Comparison of ENCODE assay signal across 9 cellular contexts in genomic region chr7:108094933-108095710, GRCh38. TPM values are rescaled to one million over a fixed set of nuclear protein-coding genes. Genes with fewer than 3 reads are reported as not detected.
A peak's percentile ranks its signal among the peaks of the same experiment; 100 is the strongest.
DNase-seq lines count a peak whose midpoint lies in the region; TF ChIP-seq lines count a peak whose summit lies in the region.
"Had no signal": no experiment of that assay in that cellular context is flagged by ENCODE, and none has a peak within 500 bp of the region (broad histone marks: within the 10 kb centered on the region; RNA-seq: fewer than 3 reads in every experiment).

No MANE protein-coding gene starts in this region.

- no peak overlapping the region for H2AFZ ChIP-seq in mesenchymal stem cell (ENCODE audit: low read depth, low read length)

- CTCF ChIA-PET in MCF 10A (lab: Yijun Ruan, JAX): interaction anchor here (0.5 to 1.8 kb wide), 8 partner anchors 11 to 219 kb away, joined by 3 to 8 read pairs (median 4); partner anchors contain the start of gene LAMB1
- CTCF ChIA-PET in activated CD4-positive, alpha-beta T cell treated with anti-CD3 and anti-CD28 coated beads, Interleukin-2, amount 10 ng/mL, durations not matched to agents 7 days and 5 days (lab: Charles Lee): no interaction called here

- H3K4me2 ChIP-seq in mesenchymal stem cell (ENCODE audit: low read length, poor library complexity, severe bottlenecking): peak overlapping the region; percentile 52

- no peak overlapping the region for H3K27ac Mint-ChIP-seq in MCF 10A (ENCODE audit: low read depth, unreplicated experiment)
- H3K27ac Mint-ChIP-seq in activated CD4-positive, alpha-beta T cell treated with anti-CD3 and anti-CD28 coated beads, Interleukin-2, amount 10 ng/mL, durations not matched to agents 7 days and 5 days: no peak overlapping the region

- POLR2A ChIA-PET in MCF 10A (lab: Yijun Ruan, JAX): interaction anchor here (0.5 to 1.1 kb wide), 6 partner anchors 11 to 184 kb away, joined by 3 to 4 read pairs (median 3); no protein-coding TSS in a partner anchor
- POLR2A ChIA-PET in activated CD4-positive, alpha-beta T cell treated with anti-CD3 and anti-CD28 coated beads, Interleukin-2, amount 10 ng/mL, durations not matched to agents 7 days and 5 days (lab: Charles Lee): no interaction called here

- H2BK15ac ChIP-seq in mesenchymal stem cell (ENCODE audit: low read depth, poor library complexity, severe bottlenecking): no peak overlapping the region

- H3K4me3 Mint-ChIP-seq in MCF 10A (ENCODE audit: unreplicated experiment): no peak overlapping the region
- H3K4me3 Mint-ChIP-seq in activated CD4-positive, alpha-beta T cell treated with anti-CD3 and anti-CD28 coated beads, Interleukin-2, amount 10 ng/mL, durations not matched to agents 7 days and 5 days: no peak overlapping the region

- peak overlapping the region; percentile 63 for H4K8ac ChIP-seq in mesenchymal stem cell (ENCODE audit: low read length)

- H3K27me3 ChIP-seq in mesenchymal stem cell (ENCODE audit: control insufficient read depth in 1 of 2, insufficient read depth in 1 of 2, low read length in 2 of 2): no peaks in the 10 kb centered on the region

- H2BK120ac ChIP-seq in mesenchymal stem cell (ENCODE audit: low read depth, low read length): peak overlapping the region; percentile 71

- H3K23ac ChIP-seq in mesenchymal stem cell (ENCODE audit: low read length in 2 of 2): no peak overlapping the region

- intact Hi-C loops in MCF 10A (cut with micrococcal nuclease): loop anchor here (5.0 kb wide), 1 partner anchor 148 kb away; no protein-coding TSS in a partner anchor

- H2BK5ac ChIP-seq in mesenchymal stem cell (ENCODE audit: low read depth, low read length, poor library complexity, severe bottlenecking): no peak overlapping the region

- peaks cover 16% of the 10 kb centered on the region for H3K4me1 Mint-ChIP-seq in MCF 10A (ENCODE audit: insufficient read depth, unreplicated experiment)
- H3K4me1 Mint-ChIP-seq in activated CD4-positive, alpha-beta T cell treated with anti-CD3 and anti-CD28 coated beads, Interleukin-2, amount 10 ng/mL, durations not matched to agents 7 days and 5 days: no peaks in the 10 kb centered on the region

- no peaks in the 10 kb centered on the region for H3K9me3 Mint-ChIP-seq in MCF 10A (ENCODE audit: unreplicated experiment)
- H3K9me3 Mint-ChIP-seq in activated CD4-positive, alpha-beta T cell treated with anti-CD3 and anti-CD28 coated beads, Interleukin-2, amount 10 ng/mL, durations not matched to agents 7 days and 5 days: no peaks in the 10 kb centered on the region

- no peaks in the 10 kb centered on the region for H3K36me3 ChIP-seq in mesenchymal stem cell (ENCODE audit: control insufficient read depth in 1 of 2, insufficient read depth in 2 of 2, low read depth in 1 of 2, low read length in 2 of 2)

- H3K9me3 ChIP-seq in mesenchymal stem cell (ENCODE audit: control insufficient read depth, low read length): no peaks in the 10 kb centered on the region

- H3K27ac ChIP-seq in mesenchymal stem cell (ENCODE audit: low read length, poor library complexity, severe bottlenecking): peak overlapping the region; percentile 83
- H3K27ac ChIP-seq: HL-60 had no signal

- H3K4me1 ChIP-seq in mesenchymal stem cell (ENCODE audit: control insufficient read depth, insufficient read depth, low read depth, low read length): peaks cover 8% of the 10 kb centered on the region

- H2BK12ac ChIP-seq in mesenchymal stem cell (ENCODE audit: low read length in 2 of 2): peak overlapping the region; percentile 11 to 69

- peak; percentile 83 for DNase-seq in DMS153 (lab: John Stamatoyannopoulos, UW)
- DNase-seq in LHCN-M2 (ENCODE audit: low read depth): peak; percentile 89
- peak; percentile 85 for DNase-seq in MCF 10A (ENCODE audit: unreplicated experiment)
- peak; percentile 91 for DNase-seq in mesenchymal stem cell
- DNase-seq in iPS-NIHi7 (ENCODE audit: extremely low spot score): no peak
- DNase-seq in activated CD4-positive, alpha-beta T cell treated with anti-CD3 and anti-CD28 coated beads, Interleukin-2, amount 10 ng/mL, durations not matched to agents 7 days and 5 days: no peak
- DNase-seq in G401 (ENCODE audit: low spot score): no peak
- DNase-seq in NK-92 treated with Interleukin-12 subunit alpha and Interleukin-12 subunit beta, amount 100 ng/mL, for 24 hours (lab: John Stamatoyannopoulos, UW): no peak

- peak overlapping the region; percentile 50 for H4K91ac ChIP-seq in mesenchymal stem cell (ENCODE audit: low read length)

- H3K79me1 ChIP-seq in mesenchymal stem cell (replicated peaks; ENCODE audit: low read length, poor library complexity, severe bottlenecking): no peaks in the 10 kb centered on the region

- H3K9ac ChIP-seq in mesenchymal stem cell (ENCODE audit: low read length): peak overlapping the region; percentile 86

- peak overlapping the region in 1 of 2 experiments; percentile 49 for H3K4me3 ChIP-seq in mesenchymal stem cell (ENCODE audit: insufficient read depth in 1 of 2, low read depth in 1 of 2, low read length in 2 of 2)

- WGBS in mesenchymal stem cell: 51% methylated on average over 7 of the region's 7 CpGs

- no peaks in the 10 kb centered on the region for H3K36me3 Mint-ChIP-seq in MCF 10A (ENCODE audit: insufficient read depth, unreplicated experiment)
- H3K36me3 Mint-ChIP-seq in activated CD4-positive, alpha-beta T cell treated with anti-CD3 and anti-CD28 coated beads, Interleukin-2, amount 10 ng/mL, durations not matched to agents 7 days and 5 days (ENCODE audit: low read depth): no peaks in the 10 kb centered on the region

- peak overlapping the region; percentile 22 to 52 for H3K18ac ChIP-seq in mesenchymal stem cell (ENCODE audit: low read depth in 1 of 2, low read length in 2 of 2)

- in situ Hi-C loops in G401 (cut with HindIII; ENCODE audit: low sequenced_read_pairs): no loop called here

- no peak overlapping the region for H3K14ac ChIP-seq in mesenchymal stem cell (ENCODE audit: low read length in 2 of 2)

- no peak for TF ChIP-seq CTCF in MCF 10A (IDR thresholded peaks at IDR 0.05; ENCODE audit: unreplicated experiment)

- no peak overlapping the region for H2AK5ac ChIP-seq in mesenchymal stem cell (ENCODE audit: low read length, severe bottlenecking)

- no TSS peak for BruUV-seq in MCF 10A (replicated peaks; lab: Mats Ljungman, UMichigan)

- H3K4ac ChIP-seq in mesenchymal stem cell (ENCODE audit: low read depth in 1 of 2, low read length in 2 of 2): peak overlapping the region; percentile 18 to 35

- H3K27me3 Mint-ChIP-seq in MCF 10A (ENCODE audit: insufficient read depth, unreplicated experiment): peaks cover 10% of the 10 kb centered on the region
- H3K27me3 Mint-ChIP-seq in activated CD4-positive, alpha-beta T cell treated with anti-CD3 and anti-CD28 coated beads, Interleukin-2, amount 10 ng/mL, durations not matched to agents 7 days and 5 days: peaks cover 24% of the 10 kb centered on the region

RNA-seq across cellular contexts. Expression of gene LAMB4, which starts 35.0 kb away (rescaled TPM):
- not detected in 2 replicates for total RNA-seq in LHCN-M2 (2014; rRNA removed)
- polyA plus RNA-seq in LHCN-M2 (2012): 0.04 TPM
- 0.35 TPM in 1 of 2 replicates, not detected in the other for total RNA-seq in MCF 10A (2022)
- 0.25 TPM for polyA plus RNA-seq in mesenchymal stem cell (2013, experiment 1 of 2)
- 0.18 TPM for polyA plus RNA-seq in mesenchymal stem cell (2013, experiment 2 of 2)
- total RNA-seq in activated CD4-positive, alpha-beta T cell treated with anti-CD3 and anti-CD28 coated beads, Interleukin-2, amount 10 ng/mL, durations not matched to agents 7 days and 5 days: not detected
- total RNA-seq in G401 (2014; rRNA removed; shearing (Covaris generic)): not detected in 2 replicates

Comparison
In these comparisons a context has a peak if more than half of its experiments do, and no peak if none do; other contexts are left out.
1. DNase-seq: peak in DMS153 (single experiment), LHCN-M2 (single experiment), MCF 10A (single experiment) and mesenchymal stem cell (single experiment); none in iPS-NIHi7 (single experiment), activated CD4-positive, alpha-beta T cell treated with anti-CD3 and anti-CD28 coated beads, Interleukin-2, amount 10 ng/mL, durations not matched to agents 7 days and 5 days (single experiment), G401 (single experiment) and NK-92 treated with Interleukin-12 subunit alpha and Interleukin-12 subunit beta, amount 100 ng/mL, for 24 hours (single experiment).